In the genomic region with DNA sequence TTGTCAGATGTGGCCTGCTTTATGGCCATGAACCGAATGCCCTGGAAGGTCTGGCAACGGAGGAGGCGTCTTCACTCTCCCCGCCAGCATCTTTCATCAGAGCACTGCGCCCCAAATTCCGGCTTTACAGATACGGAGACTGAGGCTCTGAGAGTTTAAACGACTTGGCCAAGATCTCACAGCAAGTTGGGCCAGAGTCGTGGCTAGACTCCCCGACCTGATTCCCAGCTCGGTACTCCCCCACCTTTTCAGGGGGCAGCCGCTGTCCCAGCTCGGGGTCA, we compare ENCODE assay signal across 9 cellular contexts. TPM values are rescaled to one million over a fixed set of nuclear protein-coding genes. Genes with fewer than 3 reads are reported as not detected.
DNase-seq lines count a peak whose midpoint lies in the region; ATAC-seq and TF ChIP-seq lines count a peak whose summit lies in the region.
"Had no signal": no experiment of that assay in that cellular context is flagged by ENCODE, and none has a peak within 500 bp of the region (broad histone marks: within the 10 kb centered on the region; RNA-seq: fewer than 3 reads in every experiment).

No MANE protein-coding gene starts in this region.

- H3K4me3 ChIP-seq in HFF-Myc (replicated peaks; ENCODE audit: low read depth, low read length) (peak overlapping the region; percentile 32), iPS-18c (ENCODE audit: insufficient read depth, low read depth, low read length) (peak overlapping the region; percentile 69), skin epidermis (peak overlapping the region; percentile 18 to 44 (median 27))
- H3K4me3 ChIP-seq: mucosa of descending colon had no signal

- intact Hi-C loops in activated CD8-positive, alpha-beta T cell treated with anti-CD3 and anti-CD28 coated beads for 36 hours (cut with micrococcal nuclease), result loop anchor here (10.0 kb wide), 1 partner anchor 58 kb away; no protein-coding TSS in a partner anchor

- H3K4me1 Mint-ChIP-seq in activated CD8-positive, alpha-beta T cell treated with anti-CD3 and anti-CD28 coated beads for 36 hours (ENCODE audit: low read depth), result peaks cover 22% of the 10 kb centered on the region

- ATAC-seq in activated CD8-positive, alpha-beta T cell treated with anti-CD3 and anti-CD28 coated beads for 36 hours, result no peak

- peak overlapping the region in 2 of 21 experiments; percentile 28 to 29 for H3K27ac ChIP-seq in skin epidermis

- peaks cover 59% of the 10 kb centered on the region for H3K27me3 Mint-ChIP-seq in activated CD8-positive, alpha-beta T cell treated with anti-CD3 and anti-CD28 coated beads for 36 hours

- TF ChIP-seq CTCF in HFF-Myc (IDR thresholded peaks at IDR 0.05; ENCODE audit: low read depth, low read length, missing control alignments), result no peak
- no peak for TF ChIP-seq CTCF in activated CD8-positive, alpha-beta T cell treated with anti-CD3 and anti-CD28 coated beads for 36 hours (IDR thresholded peaks at IDR 0.05)

- no peaks in the 10 kb centered on the region for H3K9me3 ChIP-seq in iPS-18c (ENCODE audit: control insufficient read depth, insufficient read depth, low read length)
- H3K9me3 ChIP-seq: mucosa of descending colon had no signal

- no peak overlapping the region for H3K27ac Mint-ChIP-seq in activated CD8-positive, alpha-beta T cell treated with anti-CD3 and anti-CD28 coated beads for 36 hours

- H3K36me3 Mint-ChIP-seq in activated CD8-positive, alpha-beta T cell treated with anti-CD3 and anti-CD28 coated beads for 36 hours (ENCODE audit: low read depth), result no peaks in the 10 kb centered on the region

- H3K4me3 Mint-ChIP-seq in activated CD8-positive, alpha-beta T cell treated with anti-CD3 and anti-CD28 coated beads for 36 hours, result peak overlapping the region; percentile 63

- DNase-seq in HFF-Myc (ENCODE audit: extremely low read depth, low read depth) (no peak), H4 (ENCODE audit: low spot score) (no peak), HT-29 (ENCODE audit: low spot score) (no peak), AG08396 (ENCODE audit: low spot score) (no peak)
- DNase-seq in activated CD8-positive, alpha-beta T cell treated with anti-CD3 and anti-CD28 coated beads for 36 hours, result no peak
- no peak for DNase-seq in stimulated activated CD4-positive, alpha-beta T cell treated with anti-CD3 and anti-CD28 coated beads, Interleukin-12 subunit alpha, Interleukin-12 subunit beta, amount 100 ng/mL, for 4 hours

- POLR2A ChIA-PET in activated CD8-positive, alpha-beta T cell treated with anti-CD3 and anti-CD28 coated beads for 36 hours (lab: Charles Lee), result no interaction called here

- CTCF ChIA-PET in activated CD8-positive, alpha-beta T cell treated with anti-CD3 and anti-CD28 coated beads for 36 hours (lab: Charles Lee), result interaction anchor here (0.8 to 6.9 kb wide), 22 partner anchors 8 to 736 kb away, joined by 3 to 81 read pairs (median 4); no protein-coding TSS in a partner anchor

- no peaks in the 10 kb centered on the region for H3K9me3 Mint-ChIP-seq in activated CD8-positive, alpha-beta T cell treated with anti-CD3 and anti-CD28 coated beads for 36 hours

RNA-seq across cellular contexts. Expression of a gene that starts 1.7 kb away (rescaled TPM):
- under 1 TPM in 1 of 2 experiments, not detected in 1; 0.09 TPM for total RNA-seq in activated CD8-positive, alpha-beta T cell treated with anti-CD3 and anti-CD28 coated beads for 36 hours
- total RNA-seq in H4 (2014; rRNA removed; shearing (Covaris generic)), result 0.37 TPM in 2 replicates
- 0.05 TPM in 1 of 2 replicates, not detected in the other for total RNA-seq in HT-29 (2014; rRNA removed; shearing (Covaris generic))
